16 cellular contexts compared by ENCODE assay signal in the genomic region with DNA sequence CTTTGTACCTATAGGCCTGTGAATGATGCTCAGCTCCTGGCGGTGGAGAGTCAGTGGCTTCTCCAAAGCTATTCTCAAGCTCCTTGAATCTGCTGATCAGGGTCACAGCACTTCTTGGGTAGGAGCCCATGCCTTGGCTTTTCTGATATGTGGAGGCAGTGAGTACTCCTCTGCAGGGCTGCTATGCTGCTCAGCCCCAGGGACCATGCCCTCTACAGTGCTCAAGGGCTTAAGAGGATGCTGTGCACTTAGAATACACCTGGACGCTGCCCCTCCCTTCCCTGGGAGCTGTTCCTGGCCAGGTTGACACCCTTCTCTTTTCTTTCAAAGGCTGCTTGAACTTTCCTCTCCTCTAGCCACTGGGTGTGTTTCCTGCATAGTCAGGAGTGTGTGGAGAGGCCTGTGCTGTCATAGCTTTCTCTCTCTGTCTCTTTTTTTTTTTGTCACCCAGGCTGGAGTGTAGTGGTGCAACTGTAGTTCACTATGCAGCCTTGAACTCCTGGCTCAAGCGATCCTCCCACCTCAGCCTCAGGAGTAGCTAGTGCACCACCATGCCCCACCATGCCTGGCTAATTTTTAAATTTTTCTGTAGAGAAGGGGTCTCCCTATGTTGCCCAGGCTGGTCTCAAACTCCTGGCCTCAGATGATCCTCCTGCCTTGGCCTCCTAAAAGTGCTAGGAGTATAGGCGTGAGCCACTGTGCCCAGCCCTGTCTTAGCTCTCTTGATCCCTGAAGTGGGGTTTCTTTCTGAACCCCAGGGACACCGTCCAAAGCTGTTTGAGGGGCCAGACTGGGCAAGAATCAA.
DNase-seq lines count a peak whose midpoint lies in the region; ATAC-seq and TF ChIP-seq lines count a peak whose summit lies in the region.
"Had no signal": no experiment of that assay in that cellular context is flagged by ENCODE, and none has a peak within 500 bp of the region (broad histone marks: within the 10 kb centered on the region; RNA-seq: fewer than 3 reads in every experiment).

No MANE protein-coding gene starts in this region.

- H3K36me3 Mint-ChIP-seq in natural killer cell treated with Interleukin-12 subunit alpha and Interleukin-12 subunit beta and Interleukin-15 and Interleukin-18, amount 100 ng/mL, for 72 hours, result no peaks in the 10 kb centered on the region
- H3K36me3 Mint-ChIP-seq in natural killer cell (no peaks in the 10 kb centered on the region), progenitor cell of endocrine pancreas (ENCODE audit: insufficient read depth) (peaks cover 4% of the 10 kb centered on the region)
- H3K36me3 Mint-ChIP-seq: CD4-positive, alpha-beta memory T cell had no signal

- H3K4me3 ChIP-seq in mesodermal cell (ENCODE audit: extremely low read depth, insufficient read depth, low read length, poor library complexity, severe bottlenecking) (no peak overlapping the region), upper lobe of right lung (no peak overlapping the region)
- H3K4me3 ChIP-seq: HAP-1 had no signal

- no peak overlapping the region for H3K27ac Mint-ChIP-seq in natural killer cell treated with Interleukin-12 subunit alpha and Interleukin-12 subunit beta and Interleukin-15 and Interleukin-18, amount 100 ng/mL, for 72 hours
- no peak overlapping the region for H3K27ac Mint-ChIP-seq in natural killer cell
- peak overlapping the region; percentile 37 for H3K27ac Mint-ChIP-seq in progenitor cell of endocrine pancreas
- H3K27ac Mint-ChIP-seq: CD4-positive, alpha-beta memory T cell; HFFc6 had no signal

- no peaks in the 10 kb centered on the region for H3K27me3 ChIP-seq in upper lobe of right lung

- TF ChIP-seq CTCF in natural killer cell (IDR thresholded peaks at IDR 0.05) (no peak), progenitor cell of endocrine pancreas (IDR thresholded peaks at IDR 0.05; ENCODE audit: unreplicated experiment) (no peak), upper lobe of right lung (IDR thresholded peaks at IDR 0.05) (no peak)

- peaks cover 19 to 33% of the 10 kb centered on the region in 2 donors for H3K27me3 Mint-ChIP-seq in natural killer cell treated with Interleukin-12 subunit alpha and Interleukin-12 subunit beta and Interleukin-15 and Interleukin-18, amount 100 ng/mL, for 72 hours
- H3K27me3 Mint-ChIP-seq in natural killer cell (ENCODE audit: low read depth in 2 of 2) (peaks cover 16 to 41% of the 10 kb centered on the region in 2 donors), progenitor cell of endocrine pancreas (no peaks in the 10 kb centered on the region)

- no peaks in the 10 kb centered on the region for H3K9me3 Mint-ChIP-seq in natural killer cell treated with Interleukin-12 subunit alpha and Interleukin-12 subunit beta and Interleukin-15 and Interleukin-18, amount 100 ng/mL, for 72 hours
- H3K9me3 Mint-ChIP-seq in natural killer cell (no peaks in the 10 kb centered on the region), progenitor cell of endocrine pancreas (ENCODE audit: low read depth) (peaks cover 20% of the 10 kb centered on the region)

- peaks cover 7% of the 10 kb centered on the region for H3K4me1 ChIP-seq in mesodermal cell (ENCODE audit: control insufficient read depth, insufficient read depth, low read length, poor library complexity, severe bottlenecking)
- H3K4me1 ChIP-seq in upper lobe of right lung, result no peaks in the 10 kb centered on the region
- H3K4me1 ChIP-seq: HAP-1 had no signal

- H3K36me3 ChIP-seq in mesodermal cell (ENCODE audit: control insufficient read depth, insufficient read depth, low read length), result no peaks in the 10 kb centered on the region
- H3K36me3 ChIP-seq in upper lobe of right lung, result no peaks in the 10 kb centered on the region
- H3K36me3 ChIP-seq: HAP-1 had no signal

- H3K9me3 ChIP-seq in mesodermal cell (ENCODE audit: control insufficient read depth, low read length), result peaks cover 11% of the 10 kb centered on the region
- H3K9me3 ChIP-seq in upper lobe of right lung, result no peaks in the 10 kb centered on the region
- H3K9me3 ChIP-seq: HAP-1 had no signal

- H3K4me1 Mint-ChIP-seq in natural killer cell treated with Interleukin-12 subunit alpha and Interleukin-12 subunit beta and Interleukin-15 and Interleukin-18, amount 100 ng/mL, for 72 hours (ENCODE audit: low read depth in 2 of 2), result no peaks in the 10 kb centered on the region
- H3K4me1 Mint-ChIP-seq in natural killer cell (no peaks in the 10 kb centered on the region), progenitor cell of endocrine pancreas (ENCODE audit: low read depth) (peaks cover 15% of the 10 kb centered on the region)
- H3K4me1 Mint-ChIP-seq: CD4-positive, alpha-beta memory T cell had no signal

- peak; percentile 11 to 20 for ATAC-seq in natural killer cell treated with Interleukin-12 subunit alpha and Interleukin-12 subunit beta and Interleukin-15 and Interleukin-18, amount 100 ng/mL, for 72 hours
- no peak for ATAC-seq in natural killer cell
- ATAC-seq in upper lobe of right lung, result peak; percentile 20

- 93 to 96% methylated on average over 3 to 4 of the region's 5 CpGs for WGBS in mesodermal cell (ENCODE audit: insufficient coverage in 2 of 2), 2 experiments

- H3K4me3 Mint-ChIP-seq in natural killer cell treated with Interleukin-12 subunit alpha and Interleukin-12 subunit beta and Interleukin-15 and Interleukin-18, amount 100 ng/mL, for 72 hours, result no peak overlapping the region
- H3K4me3 Mint-ChIP-seq in natural killer cell, result no peak overlapping the region
- H3K4me3 Mint-ChIP-seq in progenitor cell of endocrine pancreas (ENCODE audit: low read depth), result no peak overlapping the region
- H3K4me3 Mint-ChIP-seq: CD4-positive, alpha-beta memory T cell; HFFc6 had no signal

- DNase-seq in natural killer cell treated with Interleukin-12 subunit alpha and Interleukin-12 subunit beta and Interleukin-15 and Interleukin-18, amount 100 ng/mL, for 72 hours (ENCODE audit: low spot score), result no peak
- DNase-seq in natural killer cell (no peak), progenitor cell of endocrine pancreas (ENCODE audit: low spot score, unreplicated experiment) (no peak), upper lobe of right lung (no peak), amniotic stem cell (lab: John Stamatoyannopoulos, UW) (no peak), SW480 (ENCODE audit: low spot score) (no peak), MV-4-11 (lab: John Stamatoyannopoulos, UW) (no peak)
- DNase-seq: C1 segment of cervical spinal cord; CD4-positive, alpha-beta memory T cell; COR-L47; DMS153; DND-41; GOT3; HFFc6 had no signal

- intact Hi-C loops in natural killer cell (cut with micrococcal nuclease), result no loop called here
- intact Hi-C loops in upper lobe of right lung (cut with DNase I), result no loop called here

- peak overlapping the region; percentile 55 for H3K27ac ChIP-seq in mesodermal cell (ENCODE audit: low read depth, low read length, severe bottlenecking)
- H3K27ac ChIP-seq in upper lobe of right lung, result no peak overlapping the region

Comparison
In these comparisons a context has a peak if more than half of its experiments do, and no peak if none do; other contexts are left out.
1. ATAC-seq: peak in natural killer cell treated with Interleukin-12 subunit alpha and Interleukin-12 subunit beta and Interleukin-15 and Interleukin-18, amount 100 ng/mL, for 72 hours (2 of 2) and upper lobe of right lung (single experiment); none in natural killer cell (0 of 3).